17 cellular contexts compared by ENCODE assay signal in genomic region chr3:123733805-123734526, GRCh38.
A peak's percentile ranks its signal among the peaks of the same experiment; 100 is the strongest.
DNase-seq lines count a peak whose midpoint lies in the region; ATAC-seq, FAIRE-seq and TF ChIP-seq lines count a peak whose summit lies in the region.
"Had no signal": no experiment of that assay in that cellular context is flagged by ENCODE, and none has a peak within 500 bp of the region (broad histone marks: within the 10 kb centered on the region; RNA-seq: fewer than 3 reads in every experiment).

No MANE protein-coding gene starts in this region.

- no peak for TF ChIP-seq POLR2A in H54 (IDR thresholded peaks at IDR 0.05; ENCODE audit: low read depth, low read length)

- H2AFZ ChIP-seq in smooth muscle cell (ENCODE audit: low read depth), result no peak overlapping the region

- peak; percentile 52 for FAIRE-seq in H54 (lab: Jason Lieb, UNC)
- FAIRE-seq: GM18507 had no signal

- no peak overlapping the region for H3K4me3 ChIP-seq in fibroblast of villous mesenchyme (ENCODE audit: low read depth, low read length)
- no peak overlapping the region for H3K4me3 ChIP-seq in smooth muscle cell
- no peak overlapping the region for H3K4me3 ChIP-seq in WERI-Rb-1 (ENCODE audit: low read depth, low read length)
- H3K4me3 ChIP-seq: thoracic aorta had no signal

- H3K36me3 ChIP-seq in smooth muscle cell (ENCODE audit: low read depth) (no peaks in the 10 kb centered on the region), WERI-Rb-1 (no peaks in the 10 kb centered on the region)

- ATAC-seq in HG02938 (IDR thresholded peaks at IDR 0.05; ENCODE audit: unreplicated experiment), result no peak
- ATAC-seq: naive thymus-derived CD8-positive, alpha-beta T cell had no signal

- no peaks in the 10 kb centered on the region for H3K4me1 ChIP-seq in smooth muscle cell (ENCODE audit: low read depth)

- H3K27me3 ChIP-seq in smooth muscle cell (ENCODE audit: low read depth), result no peaks in the 10 kb centered on the region
- no peaks in the 10 kb centered on the region for H3K27me3 ChIP-seq in WERI-Rb-1 (ENCODE audit: insufficient read depth, low read depth, severe bottlenecking)

- peak overlapping the region; percentile 73 for H3K27ac ChIP-seq in smooth muscle cell (ENCODE audit: low read depth)
- no peak overlapping the region for H3K27ac ChIP-seq in WERI-Rb-1

- H3K9ac ChIP-seq in smooth muscle cell (ENCODE audit: low read depth), result peak overlapping the region; percentile 7

- TF ChIP-seq CTCF in fibroblast of villous mesenchyme (IDR thresholded peaks at IDR 0.05; ENCODE audit: insufficient read depth, low read depth, low read length) (no peak), smooth muscle cell (IDR thresholded peaks at IDR 0.05; ENCODE audit: borderline replicate concordance, insufficient read depth, poor library complexity, severe bottlenecking) (no peak), WERI-Rb-1 (IDR thresholded peaks at IDR 0.05; ENCODE audit: low read depth, low read length) (no peak)

- no peaks in the 10 kb centered on the region for H3K79me2 ChIP-seq in smooth muscle cell (ENCODE audit: low read depth)

- H3K9me3 ChIP-seq in smooth muscle cell (replicated peaks; ENCODE audit: low read depth), result no peaks in the 10 kb centered on the region
- H3K9me3 ChIP-seq in WERI-Rb-1 (ENCODE audit: severe bottlenecking), result no peaks in the 10 kb centered on the region
- H3K9me3 ChIP-seq: thoracic aorta had no signal

- H3F3A ChIP-seq in smooth muscle cell (ENCODE audit: low read depth), result no peaks in the 10 kb centered on the region

- DNase-seq in H54 (ENCODE audit: insufficient read length, low spot score) (peak; percentile 63), T1000 (lab: John Stamatoyannopoulos, UW) (peak; percentile 54), fibroblast of villous mesenchyme (ENCODE audit: low read depth) (peak; percentile 64), smooth muscle cell (lab: John Stamatoyannopoulos, UW; ENCODE audit: unreplicated experiment) (no peak), WERI-Rb-1 (no peak), NCI-H2227 (lab: John Stamatoyannopoulos, UW; ENCODE audit: unreplicated experiment) (no peak), RKO (ENCODE audit: low spot score) (no peak)
- DNase-seq: activated CD4-positive, alpha-beta T cell treated with anti-CD3 and anti-CD28 coated beads for 1 hour; activated T-cell treated with anti-CD3 and anti-CD28 coated beads, Interleukin-2, amount 50 U/mL, for 24 hours; aorta; immature natural killer cell; KBM-7; naive thymus-derived CD8-positive, alpha-beta T cell; NCI-H187 treated with DMSO at 0.1 percent for 48 hours had no signal

- no peaks in the 10 kb centered on the region for H4K20me1 ChIP-seq in smooth muscle cell (ENCODE audit: low read depth)

- 72% methylated on average over 13 of the region's 13 CpGs for WGBS in smooth muscle cell (ENCODE audit: low lambda C conversion rate)

- H3K4me2 ChIP-seq in smooth muscle cell, result peak overlapping the region; percentile 54

Comparison
In these comparisons a context has a peak if more than half of its experiments do, and no peak if none do; other contexts are left out.
1. DNase-seq: peak in H54 (single experiment), T1000 (single experiment) and fibroblast of villous mesenchyme (single experiment); none in smooth muscle cell (single experiment), WERI-Rb-1 (single experiment), NCI-H2227 (single experiment) and RKO (single experiment).